In genomic region chr1:155172732-155173477, GRCh38 we compare ENCODE assay signal across 8 cellular contexts. TPM values are rescaled to one million over a fixed set of nuclear protein-coding genes. Genes with fewer than 3 reads are reported as not detected.
DNase-seq lines count a peak whose midpoint lies in the region; TF ChIP-seq lines count a peak whose summit lies in the region.

KRTCAP2 (minus strand) TSS chr1:155173304; CDS start chr1:155173224, 80 bp downstream.

- H3K27me3 ChIP-seq in stomach smooth muscle (ENCODE audit: control insufficient read depth in 1 of 2, insufficient read depth in 2 of 2, low read length in 2 of 2), result peaks cover 11 to 24% of the 10 kb centered on the region in 2 donors

- H3K4me1 ChIP-seq in ES-I3 (ENCODE audit: insufficient read depth, low read length) (no peaks in the 10 kb centered on the region; the same call in 1 of the 2 replicates), stomach smooth muscle (ENCODE audit: control insufficient read depth, insufficient read depth, low read length) (peaks cover 30% of the 10 kb centered on the region)

- no peaks in the 10 kb centered on the region for H3K9me3 Mint-ChIP-seq in neural crest cell

- H3K4me3 Mint-ChIP-seq in neural crest cell, result peak within 1 kb of the TSS; percentile 100

- peak; percentile 94 for TF ChIP-seq CTCF in neural crest cell (conservative IDR thresholded peaks at IDR 0.05)

- H3K4me1 Mint-ChIP-seq in neural crest cell, result peaks cover 38% of the 10 kb centered on the region

- peaks cover 9% of the 10 kb centered on the region for H3K36me3 Mint-ChIP-seq in neural crest cell (ENCODE audit: low read depth)

- H3K9me3 ChIP-seq in ES-I3 (ENCODE audit: control insufficient read depth, insufficient read depth, low read length) (no peaks in the 10 kb centered on the region), stomach smooth muscle (ENCODE audit: control insufficient read depth in 2 of 2, low read length in 2 of 2) (no peaks in the 10 kb centered on the region)

- H3K27ac Mint-ChIP-seq in neural crest cell (ENCODE audit: unreplicated experiment), result peak within 1 kb of the TSS; percentile 97

- H3K27ac ChIP-seq in stomach smooth muscle (ENCODE audit: low read length), result peak within 1 kb of the TSS; percentile 93

- H3K27me3 Mint-ChIP-seq in neural crest cell (ENCODE audit: low read depth), result peaks cover 3% of the 10 kb centered on the region

- DNase-seq in H4 (ENCODE audit: low spot score) (peak; percentile 96), M059J (ENCODE audit: low read depth) (peak; percentile 95), SHP77 (lab: John Stamatoyannopoulos, UW) (peak; percentile 99), fibroblast of the conjunctiva (ENCODE audit: low read depth) (peak; percentile 97), neural crest cell (ENCODE audit: low read depth, low spot score) (peak; percentile 97)
- DNase-seq in activated effector memory CD4-positive, alpha-beta T cell treated with Interleukin-2 at 50 U/mL for 16 hours, result peak; percentile 90

- H3K9ac ChIP-seq in ES-I3 (ENCODE audit: low read depth, low read length) (peak within 1 kb of the TSS; percentile 75), stomach smooth muscle (ENCODE audit: low read length in 2 of 2) (peak within 1 kb of the TSS; percentile 91 to 96)

- H3K36me3 ChIP-seq in ES-I3 (ENCODE audit: insufficient read depth, low read length) (no peaks in the 10 kb centered on the region; the same call in 1 of the 2 replicates), stomach smooth muscle (ENCODE audit: control insufficient read depth in 2 of 2, insufficient read depth in 2 of 2, low read length in 2 of 2) (peaks cover 17% of the 10 kb centered on the region in 2 donors)

- peak within 1 kb of the TSS; percentile 85 to 93 for H3K4me3 ChIP-seq in stomach smooth muscle (ENCODE audit: low read length in 2 of 2)

RNA-seq across cellular contexts. Expression of gene KRTCAP2, which starts in this region (rescaled TPM):
- 128 and 140 TPM in 2 replicates for total RNA-seq in H4 (2014; rRNA removed; shearing (Covaris generic))
- 209 and 323 TPM in 2 replicates for total RNA-seq in M059J (2014; rRNA removed; shearing (Covaris generic))
- 125 and 152 TPM in 2 replicates for total RNA-seq in neural crest cell

Comparison
In these comparisons a context has a peak if more than half of its experiments do, and no peak if none do; other contexts are left out.
1. Peak in every context shown above with its lines: DNase-seq, H3K4me3 ChIP-seq and H3K27ac ChIP-seq.